Comparison of ENCODE assay signal across 12 cellular contexts in the genomic region with DNA sequence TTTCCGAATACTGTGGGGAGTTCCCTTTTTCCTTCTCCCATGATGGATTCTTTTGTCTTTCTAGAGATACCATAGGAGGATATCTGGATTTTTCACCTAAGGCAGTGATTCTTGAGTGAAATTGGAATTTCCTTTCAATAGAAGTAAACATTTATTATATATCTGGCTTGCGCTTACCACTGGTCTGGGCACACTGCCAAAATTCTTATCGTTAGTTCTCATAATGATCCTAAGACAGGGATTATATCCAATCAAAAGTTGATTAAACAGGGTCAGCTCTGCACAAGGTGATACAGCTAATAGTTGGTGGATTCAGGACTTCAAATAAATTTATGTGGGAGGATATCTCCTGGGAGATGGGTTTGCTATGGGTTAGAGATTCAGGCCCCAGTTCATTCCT. TPM values are rescaled to one million over a fixed set of nuclear protein-coding genes. Genes with fewer than 3 reads are reported as not detected.
DNase-seq lines count a peak whose midpoint lies in the region; ATAC-seq and TF ChIP-seq lines count a peak whose summit lies in the region.
"Had no signal": no experiment of that assay in that cellular context is flagged by ENCODE, and none has a peak within 500 bp of the region (broad histone marks: within the 10 kb centered on the region; RNA-seq: fewer than 3 reads in every experiment).

No MANE protein-coding gene starts in this region.

- H3K4me1 ChIP-seq in spleen = peaks cover 13 to 100% (median 86%) of the 10 kb centered on the region in 6 donors
- peaks cover 11% of the 10 kb centered on the region for H3K4me1 ChIP-seq in A673 (ENCODE audit: insufficient read depth, low read length, poor library complexity, severe bottlenecking)

- CTCF ChIA-PET in activated CD4-positive, alpha-beta memory T cell treated with anti-CD3 and anti-CD28 coated beads for 36 hours (lab: Charles Lee) = no interaction called here
- CTCF ChIA-PET in activated CD4-positive, alpha-beta memory T cell treated with anti-CD3 and anti-CD28 coated beads, Interleukin-2, amount 10 ng/mL, durations not matched to agents 7 days and 5 days (lab: Charles Lee) = no interaction called here
- CTCF ChIA-PET in A673 (lab: Charles Lee) = interaction anchor here (0.6 kb wide), 1 partner anchor 50 kb away, joined by 3 read pairs; no protein-coding TSS in a partner anchor

- TF ChIP-seq CTCF in VCaP (conservative IDR thresholded peaks at IDR 0.05) (no peak), spleen (IDR thresholded peaks at IDR 0.05 in 8 of 11, conservative IDR thresholded peaks at IDR 0.05 in 3 of 11) (no peak), A673 (conservative IDR thresholded peaks at IDR 0.05; ENCODE audit: low read depth, low read length) (no peak)

- H3K9me3 ChIP-seq in spleen = no peaks in the 10 kb centered on the region
- H3K9me3 ChIP-seq in A673 (ENCODE audit: low read depth, low read length, poor library complexity, severe bottlenecking) = no peaks in the 10 kb centered on the region
- H3K9me3 ChIP-seq: ovary had no signal

- TF ChIP-seq POLR2A in spleen (IDR thresholded peaks at IDR 0.05) = no peak

- no TSS peak for BruUV-seq in A673 (replicated peaks; lab: Mats Ljungman, UMichigan)

- H3K4me3 ChIP-seq in spleen (no peak overlapping the region), A673 (ENCODE audit: low read depth, low read length, poor library complexity, severe bottlenecking) (no peak overlapping the region)
- H3K4me3 ChIP-seq: ovary had no signal

- 38 to 47% (median 43%) methylated on average over 3 of the region's 3 CpGs for WGBS in spleen, 5 donors

- H3K27me3 ChIP-seq in spleen (replicated peaks in 1 of 7) (no peaks in the 10 kb centered on the region), A673 (replicated peaks; ENCODE audit: insufficient read depth, low read depth, low read length, poor library complexity) (no peaks in the 10 kb centered on the region)
- H3K27me3 ChIP-seq: ovary had no signal

- ATAC-seq in HG03521 (IDR thresholded peaks at IDR 0.05; ENCODE audit: unreplicated experiment) (no peak), GM21367 (IDR thresholded peaks at IDR 0.05; ENCODE audit: unreplicated experiment) (no peak)

- POLR2A ChIA-PET in activated CD4-positive, alpha-beta memory T cell treated with anti-CD3 and anti-CD28 coated beads for 36 hours (lab: Charles Lee) = interaction anchor here (5.3 kb wide), 1 partner anchor 9 kb away, joined by 25 read pairs; a partner anchor contains a TSS
- POLR2A ChIA-PET in activated CD4-positive, alpha-beta memory T cell treated with anti-CD3 and anti-CD28 coated beads, Interleukin-2, amount 10 ng/mL, durations not matched to agents 7 days and 5 days (lab: Charles Lee) = interaction anchor here (4.6 kb wide), 1 partner anchor 9 kb away, joined by 30 read pairs; a partner anchor contains a TSS
- POLR2A ChIA-PET in A673 (lab: Charles Lee; ENCODE audit: low non-redundant PET) = interaction anchor here (0.7 kb wide), 1 partner anchor 43 kb away, joined by 3 read pairs; no protein-coding TSS in a partner anchor

- H3K4me1 Mint-ChIP-seq in activated CD4-positive, alpha-beta memory T cell treated with anti-CD3 and anti-CD28 coated beads for 36 hours (ENCODE audit: low read depth) = peaks cover 81% of the 10 kb centered on the region
- peaks cover 59% of the 10 kb centered on the region for H3K4me1 Mint-ChIP-seq in activated CD4-positive, alpha-beta memory T cell treated with anti-CD3 and anti-CD28 coated beads, Interleukin-2, amount 10 ng/mL, durations not matched to agents 7 days and 5 days

- no peak for DNase-seq in activated CD4-positive, alpha-beta memory T cell treated with anti-CD3 and anti-CD28 coated beads for 36 hours
- no peak for DNase-seq in activated CD4-positive, alpha-beta memory T cell treated with anti-CD3 and anti-CD28 coated beads, Interleukin-2, amount 10 ng/mL, durations not matched to agents 7 days and 5 days
- DNase-seq in fibroblast of peridontal ligament (ENCODE audit: extremely low read depth) (peak; percentile 57), spleen (no peak), A673 (ENCODE audit: low spot score) (no peak)
- DNase-seq: glutamatergic neuron, Karpas-422, ovary, SHP77 treated with DMSO at 0.1 percent for 48 hours had no signal

- no peaks in the 10 kb centered on the region for H3K27me3 Mint-ChIP-seq in activated CD4-positive, alpha-beta memory T cell treated with anti-CD3 and anti-CD28 coated beads for 36 hours
- no peaks in the 10 kb centered on the region for H3K27me3 Mint-ChIP-seq in activated CD4-positive, alpha-beta memory T cell treated with anti-CD3 and anti-CD28 coated beads, Interleukin-2, amount 10 ng/mL, durations not matched to agents 7 days and 5 days

- 0 out of 2 replicates have a peak overlapping the region, but pooled peaks have one; percentile 4 for H3K27ac ChIP-seq in VCaP
- H3K27ac ChIP-seq in spleen = peak overlapping the region in 5 of 8 donors; percentile 7 to 74 (median 42)
- no peak overlapping the region for H3K27ac ChIP-seq in A673 (ENCODE audit: low read depth, low read length, poor library complexity, severe bottlenecking)
- H3K27ac ChIP-seq: ovary had no signal

- no peaks in the 10 kb centered on the region for H3K9me3 Mint-ChIP-seq in activated CD4-positive, alpha-beta memory T cell treated with anti-CD3 and anti-CD28 coated beads for 36 hours
- H3K9me3 Mint-ChIP-seq in activated CD4-positive, alpha-beta memory T cell treated with anti-CD3 and anti-CD28 coated beads, Interleukin-2, amount 10 ng/mL, durations not matched to agents 7 days and 5 days = no peaks in the 10 kb centered on the region

- peaks cover 0 to 24% (median 0%) of the 10 kb centered on the region in 6 donors for H3K36me3 ChIP-seq in spleen
- no peaks in the 10 kb centered on the region for H3K36me3 ChIP-seq in A673 (ENCODE audit: insufficient read depth, low read length, poor library complexity, severe bottlenecking)
- H3K36me3 ChIP-seq: ovary had no signal

- peak overlapping the region; percentile 60 for H3K27ac Mint-ChIP-seq in activated CD4-positive, alpha-beta memory T cell treated with anti-CD3 and anti-CD28 coated beads for 36 hours
- no peak overlapping the region for H3K27ac Mint-ChIP-seq in activated CD4-positive, alpha-beta memory T cell treated with anti-CD3 and anti-CD28 coated beads, Interleukin-2, amount 10 ng/mL, durations not matched to agents 7 days and 5 days

- intact Hi-C loops in activated CD4-positive, alpha-beta memory T cell treated with anti-CD3 and anti-CD28 coated beads for 36 hours (cut with micrococcal nuclease) = no loop called here
- intact Hi-C loops in spleen (cut with DNase I; ENCODE audit: low total_unique reads) (no loop called here), A673 (cut with micrococcal nuclease; ENCODE audit: unreplicated experiment) (no loop called here)

- peak overlapping the region; percentile 53 for H3K4me3 Mint-ChIP-seq in activated CD4-positive, alpha-beta memory T cell treated with anti-CD3 and anti-CD28 coated beads for 36 hours
- no peak overlapping the region for H3K4me3 Mint-ChIP-seq in activated CD4-positive, alpha-beta memory T cell treated with anti-CD3 and anti-CD28 coated beads, Interleukin-2, amount 10 ng/mL, durations not matched to agents 7 days and 5 days

- H3K36me3 Mint-ChIP-seq in activated CD4-positive, alpha-beta memory T cell treated with anti-CD3 and anti-CD28 coated beads for 36 hours = no peaks in the 10 kb centered on the region
- peaks cover 38% of the 10 kb centered on the region for H3K36me3 Mint-ChIP-seq in activated CD4-positive, alpha-beta memory T cell treated with anti-CD3 and anti-CD28 coated beads, Interleukin-2, amount 10 ng/mL, durations not matched to agents 7 days and 5 days (ENCODE audit: low read depth)

RNA-seq across cellular contexts. Expression of a gene that starts 9.6 kb away (rescaled TPM):
- 10 to 100 TPM; 14.3 to 15.3 TPM for total RNA-seq in activated CD4-positive, alpha-beta memory T cell treated with anti-CD3 and anti-CD28 coated beads for 36 hours
- total RNA-seq in activated CD4-positive, alpha-beta memory T cell treated with anti-CD3 and anti-CD28 coated beads, Interleukin-2, amount 10 ng/mL, durations not matched to agents 7 days and 5 days = 10 to 100 TPM; 33.3 to 38.3 TPM
- total RNA-seq in spleen (10 to 100 TPM; 67.3 to 92.8 (median 76.4) TPM), A673 (2021) (21.3 and 24.3 TPM in 2 replicates)
- polyA plus RNA-seq in spleen = 10 to 100 TPM in 1 of 3 donors, 1 to 10 TPM in 2; 7.8 to 12.4 (median 9.0) TPM
